Comparison of ENCODE assay signal across 11 cellular contexts in the genomic region with DNA sequence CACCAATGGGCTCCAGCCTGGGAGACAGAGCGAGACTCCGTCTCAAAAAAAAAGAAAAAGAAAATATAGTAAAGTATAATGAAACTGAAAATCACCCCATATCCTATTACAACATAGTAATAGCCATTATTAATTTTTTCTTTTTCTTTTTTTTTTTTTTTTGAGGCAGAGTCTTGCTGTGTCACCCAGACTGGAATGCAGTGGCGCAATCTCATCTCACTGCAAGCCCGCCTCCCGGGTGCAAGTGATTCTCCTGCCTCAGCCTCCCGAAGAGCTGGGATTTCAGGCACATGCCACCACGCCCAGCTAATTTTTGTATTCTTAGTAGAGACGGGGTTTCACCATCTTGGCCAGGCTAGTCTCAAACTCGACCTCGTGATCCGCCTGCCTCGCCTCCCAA. TPM values are rescaled to one million over a fixed set of nuclear protein-coding genes. Genes with fewer than 3 reads are reported as not detected.
DNase-seq lines count a peak whose midpoint lies in the region; TF ChIP-seq lines count a peak whose summit lies in the region.
"Not testable (repeated sequence)": the region's sequence is repeated elsewhere in the genome, so short reads cannot be mapped to it uniquely, and the experiment has no call there.
"Had no signal": no experiment of that assay in that cellular context is flagged by ENCODE, and none has a peak within 500 bp of the region (broad histone marks: within the 10 kb centered on the region; RNA-seq: fewer than 3 reads in every experiment).

No MANE protein-coding gene starts in this region.

- not testable (repeated sequence) for H3K9me3 ChIP-seq in GM23248 (ENCODE audit: low read depth)

- H3K36me3 Mint-ChIP-seq in CD14-positive monocyte = peaks cover 43 to 87% of the 10 kb centered on the region in 2 donors

- H3K4me2 ChIP-seq in GM23248 (ENCODE audit: unreplicated experiment) = not testable (repeated sequence)

- not testable (repeated sequence) for H3K27me3 ChIP-seq in GM23248 (replicated peaks; ENCODE audit: insufficient read depth); brain microvascular endothelial cell (replicated peaks)

- not testable (repeated sequence) for H4K20me1 ChIP-seq in GM23248 (ENCODE audit: insufficient read depth)

- CTCF ChIA-PET in RWPE1 (lab: Yijun Ruan, JAX) = interaction anchor here (0.6 to 0.7 kb wide), 3 partner anchors 55 to 1575 kb away, joined by 4 to 5 read pairs (median 4); no protein-coding TSS in a partner anchor

- TF ChIP-seq CTCF in CD14-positive monocyte (IDR thresholded peaks at IDR 0.05); RWPE1 (conservative IDR thresholded peaks at IDR 0.05; ENCODE audit: low read depth); brain microvascular endothelial cell (IDR thresholded peaks at IDR 0.05; ENCODE audit: low read depth, low read length, missing control alignments); fibroblast of the aortic adventitia (IDR thresholded peaks at IDR 0.05; ENCODE audit: insufficient read depth, low read length): not testable (repeated sequence)

- POLR2A ChIA-PET in RWPE1 (lab: Yijun Ruan, JAX; ENCODE audit: low non-redundant PET) = interaction anchor here (0.7 to 1.2 kb wide), 3 partner anchors 8 to 54 kb away, joined by 4 to 9 read pairs (median 7); no protein-coding TSS in a partner anchor

- H3K9ac ChIP-seq in GM23248 = not testable (repeated sequence)

- WGBS in GM23248 (ENCODE audit: low coverage in 1 of 2, low lambda C conversion rate in 2 of 2, missing lambda C conversion rate in 2 of 2), 2 experiments = 91 to 95% methylated on average over 12 of the region's 12 CpGs

- not testable (repeated sequence) for H3K27me3 Mint-ChIP-seq in CD14-positive monocyte (ENCODE audit: low read depth in 3 of 3)

- in situ Hi-C loops in GM23248 (cut with MboI); brain microvascular endothelial cell (cut with HindIII; ENCODE audit: low pct_ligation_motif_present, low sequenced_read_pairs): not testable (repeated sequence)

- H2AFZ ChIP-seq in GM23248 = not testable (repeated sequence)

- not testable (repeated sequence) for H3K9me2 ChIP-seq in GM23248 (ENCODE audit: insufficient read depth)

- H3K79me2 ChIP-seq in GM23248 (ENCODE audit: insufficient read depth) = not testable (repeated sequence)

- H3K9me3 Mint-ChIP-seq in CD14-positive monocyte = not testable (repeated sequence)

- H3K27ac Mint-ChIP-seq in CD14-positive monocyte = peak overlapping the region in 4 of 7 donors; percentile 49 to 81 (median 67)

- H3K36me3 ChIP-seq in GM23248 (ENCODE audit: low read depth) (peaks cover 23% of the 10 kb centered on the region), brain microvascular endothelial cell (replicated peaks) (peaks cover 47% of the 10 kb centered on the region)

- peaks cover 11% of the 10 kb centered on the region for H3K4me1 Mint-ChIP-seq in CD14-positive monocyte

- not testable (repeated sequence) for H3K4me1 ChIP-seq in GM23248 (ENCODE audit: insufficient read depth)

- H3K4me3 Mint-ChIP-seq in CD14-positive monocyte = not testable (repeated sequence)

- DNase-seq in CD14-positive monocyte (ENCODE audit: low spot score); RWPE1 (ENCODE audit: low spot score); epithelial cell of prostate (ENCODE audit: low read depth, low spot score): not testable (repeated sequence)
- DNase-seq in GM23248 (peak; percentile 68), LHCN-M2 (ENCODE audit: low read depth) (peak; percentile 50), brain microvascular endothelial cell (peak; percentile 72), fibroblast of the aortic adventitia (ENCODE audit: low read depth) (peak; percentile 59), non-pigmented ciliary epithelial cell (ENCODE audit: low read depth) (peak; percentile 51)

- peaks cover 31% of the 10 kb centered on the region for H3F3A ChIP-seq in GM23248 (ENCODE audit: insufficient read depth)

- not testable (repeated sequence) for H3K4me3 ChIP-seq in GM23248; brain microvascular endothelial cell (ENCODE audit: low read depth, low read length); fibroblast of the aortic adventitia (ENCODE audit: low read depth, low read length)

- intact Hi-C loops in CD14-positive monocyte (cut with micrococcal nuclease) = not testable (repeated sequence)

- not testable (repeated sequence) for H3K27ac ChIP-seq in GM23248
- H3K27ac ChIP-seq in RWPE1 (peak overlapping the region; percentile 90), brain microvascular endothelial cell (peak overlapping the region; percentile 66), epithelial cell of prostate (peak overlapping the region; percentile 34)

RNA-seq across cellular contexts. Expression of a gene that starts 19.2 kb away (rescaled TPM):
- under 1 TPM in 1 of 2 donors, not detected in 1; 0.23 TPM for polyA plus RNA-seq in CD14-positive monocyte
- total RNA-seq in GM23248 (2014; rRNA removed; shearing (Covaris generic)) = 2.5 and 6.1 TPM in 2 replicates
- polyA plus RNA-seq in GM23248 (2016; fragmentation: Nextera tagmentation; extraction: Ambion mirVana) = 1.9 and 2.4 TPM in 2 replicates
- total RNA-seq in LHCN-M2 (2014; rRNA removed) = 1.6 and 3.0 TPM in 2 replicates
- polyA plus RNA-seq in LHCN-M2 (2012) = 1.6 TPM
- total RNA-seq in fibroblast of the aortic adventitia (ENCODE audit: low replicate concordance) = 1.6 and 3.4 TPM in 2 replicates
- total RNA-seq: CD8-positive, alpha-beta T cell; OCI-LY7; SK-MEL-5 had no signal

RNA-seq across cellular contexts. Expression of a gene that starts 20.0 kb away (rescaled TPM):
- 10 to 100 TPM; 26.7 to 28.4 TPM for polyA plus RNA-seq in CD14-positive monocyte
- 21.9 and 22.0 TPM in 2 replicates for total RNA-seq in GM23248 (2014; rRNA removed; shearing (Covaris generic))
- polyA plus RNA-seq in GM23248 (2016; fragmentation: Nextera tagmentation; extraction: Ambion mirVana) = 26.6 and 27.4 TPM in 2 replicates
- total RNA-seq in LHCN-M2 (2014; rRNA removed) = 17.8 and 22.6 TPM in 2 replicates
- 36.0 TPM for polyA plus RNA-seq in LHCN-M2 (2012)
- 18.8 and 29.7 TPM in 2 replicates for total RNA-seq in fibroblast of the aortic adventitia (ENCODE audit: low replicate concordance)
